19 cellular contexts compared by ENCODE assay signal in genomic region chr14:69321601-69322330, GRCh38.
DNase-seq lines count a peak whose midpoint lies in the region; ATAC-seq, FAIRE-seq and TF ChIP-seq lines count a peak whose summit lies in the region.
"Had no signal": no experiment of that assay in that cellular context is flagged by ENCODE, and none has a peak within 500 bp of the region (broad histone marks: within the 10 kb centered on the region; RNA-seq: fewer than 3 reads in every experiment).

No MANE protein-coding gene starts in this region.

- no peaks in the 10 kb centered on the region for H3K27me3 Mint-ChIP-seq in chondrocyte (ENCODE audit: low read depth)

- TF ChIP-seq POLR2A in Peyer's patch (IDR thresholded peaks at IDR 0.05), result no peak
- TF ChIP-seq POLR2A in HepG2 (IDR thresholded peaks at IDR 0.05; ENCODE audit: insufficient read depth in 1 of 2, low read depth in 2 of 2, low read length in 2 of 2), result no peak
- TF ChIP-seq POLR2A in suprapubic skin (IDR thresholded peaks at IDR 0.05), result no peak
- TF ChIP-seq POLR2A in esophagus squamous epithelium (IDR thresholded peaks at IDR 0.05), result no peak

- H3K27me3 ChIP-seq in Peyer's patch (no peaks in the 10 kb centered on the region), HepG2 (ENCODE audit: control insufficient read depth in 1 of 2, insufficient read depth in 2 of 2, low read length in 2 of 2) (peaks cover 0 to 26% of the 10 kb centered on the region in 2 experiments; a peak in 2 of 5 replicates), suprapubic skin (no peaks in the 10 kb centered on the region), esophagus squamous epithelium (peaks cover 0 to 12% (median 0%) of the 10 kb centered on the region in 4 donors)
- H3K27me3 ChIP-seq: gastroesophageal sphincter, neutrophil had no signal

- no TSS peak for BruUV-seq in HepG2 (replicated peaks; lab: Mats Ljungman, UMichigan)

- DNase-seq in Peyer's patch (peak in 2 of 3 donors; percentile 29 to 33), chondrocyte (ENCODE audit: low spot score) (peak; percentile 70), HepG2 (ENCODE audit: low spot score) (no peak), suprapubic skin (ENCODE audit: low spot score in 2 of 2) (peak; percentile 58 to 59), NCI-H1105 treated with DMSO at 0.1 percent for 48 hours (lab: John Stamatoyannopoulos, UW) (no peak), NCI-H2171 (lab: John Stamatoyannopoulos, UW) (no peak), esophagus squamous epithelium (lab: John Stamatoyannopoulos, UW) (no peak)
- DNase-seq: activated CD4-positive, alpha-beta T cell treated with anti-CD3 and anti-CD28 coated beads for 4 hours; activated naive CD4-positive, alpha-beta T cell treated with anti-CD3 and anti-CD28 coated beads, Interleukin-2, amount 50 U/mL, for 16 hours; AML-193; midbrain; MV-4-11; NCI-H2029 treated with DMSO at 0.1 percent for 48 hours; NCI-H510A had no signal

- no peak for TF ChIP-seq RAD21 in HepG2 (CRISPR knock-in tag; IDR thresholded peaks at IDR 0.05)

- TF ChIP-seq EP300 in HepG2 (IDR thresholded peaks at IDR 0.05; ENCODE audit: low read depth in 2 of 2, low read length in 2 of 2) (no peak), HepG2 (CRISPR knock-in tag; IDR thresholded peaks at IDR 0.05; ENCODE audit: borderline replicate concordance) (no peak), suprapubic skin (IDR thresholded peaks at IDR 0.05) (no peak)

- H3K27ac ChIP-seq in Peyer's patch, result no peak overlapping the region
- H3K27ac ChIP-seq in HepG2 (ENCODE audit: extremely low read length, insufficient read depth, low read length), result no peak overlapping the region
- no peak overlapping the region for H3K27ac ChIP-seq in suprapubic skin
- H3K27ac ChIP-seq in esophagus squamous epithelium, result no peak overlapping the region
- H3K27ac ChIP-seq: gastroesophageal sphincter, neutrophil had no signal

- peak; percentile 37 for ATAC-seq in HepG2
- ATAC-seq: gastroesophageal sphincter had no signal

- H2AFZ ChIP-seq in HepG2 (ENCODE audit: low read length), result no peak overlapping the region

- intact Hi-C loops in HepG2 (cut with micrococcal nuclease; ENCODE audit: unreplicated experiment), result no loop called here
- intact Hi-C loops in esophagus squamous epithelium (cut with DNase I), result no loop called here

- no peak overlapping the region for H3K27ac Mint-ChIP-seq in chondrocyte (ENCODE audit: unreplicated experiment)

- H3K36me3 ChIP-seq in Peyer's patch (no peaks in the 10 kb centered on the region), HepG2 (replicated peaks in 1 of 2; ENCODE audit: control insufficient read depth in 1 of 2, insufficient read depth in 2 of 2, low read length in 2 of 2) (no peaks in the 10 kb centered on the region), suprapubic skin (no peaks in the 10 kb centered on the region), esophagus squamous epithelium (no peaks in the 10 kb centered on the region)
- H3K36me3 ChIP-seq: gastroesophageal sphincter, neutrophil had no signal

- no peaks in the 10 kb centered on the region for H4K20me1 ChIP-seq in HepG2 (ENCODE audit: insufficient read depth, low read length)

- H3K9me3 ChIP-seq in Peyer's patch (no peaks in the 10 kb centered on the region), HepG2 (ENCODE audit: low read length) (no peaks in the 10 kb centered on the region), suprapubic skin (no peaks in the 10 kb centered on the region), esophagus squamous epithelium (no peaks in the 10 kb centered on the region)
- H3K9me3 ChIP-seq: gastroesophageal sphincter, neutrophil had no signal

- H3K9ac ChIP-seq in HepG2 (ENCODE audit: insufficient read depth, low read depth, low read length), result no peak overlapping the region

- CTCF ChIA-PET in HepG2 (lab: Yijun Ruan, JAX; ENCODE audit: low intra/inter-chr PET ratio, low total read pairs), result no interaction called here

- H3K9me3 Mint-ChIP-seq in chondrocyte (ENCODE audit: low read depth), result no peaks in the 10 kb centered on the region

- peaks cover 15% of the 10 kb centered on the region for H3K4me1 Mint-ChIP-seq in chondrocyte (ENCODE audit: low read depth)

- no peaks in the 10 kb centered on the region for H3K79me2 ChIP-seq in HepG2 (ENCODE audit: insufficient read depth, low read length)

- no peak for TF ChIP-seq CTCF in Peyer's patch (IDR thresholded peaks at IDR 0.05)
- no peak for TF ChIP-seq CTCF in chondrocyte (IDR thresholded peaks at IDR 0.05)
- no peak for TF ChIP-seq CTCF in HepG2 (CRISPR knock-in tag; IDR thresholded peaks at IDR 0.05)
- TF ChIP-seq CTCF in suprapubic skin (IDR thresholded peaks at IDR 0.05), result no peak
- no peak for TF ChIP-seq CTCF in esophagus squamous epithelium (IDR thresholded peaks at IDR 0.05)

- H3K36me3 Mint-ChIP-seq in chondrocyte (ENCODE audit: low read depth), result peaks cover 8% of the 10 kb centered on the region

- POLR2A ChIA-PET in HepG2 (lab: Yijun Ruan, JAX), result no interaction called here

- in situ Hi-C loops in HepG2 (cut with HindIII; ENCODE audit: extremely low pct_ligation_motif_present, low pct_unique_long_range_greater_than_20kb), result no loop called here

- no peak overlapping the region for H3K4me2 ChIP-seq in HepG2 (ENCODE audit: low read depth, low read length)

- no peak overlapping the region for H3K4me3 Mint-ChIP-seq in chondrocyte (ENCODE audit: unreplicated experiment)

- no peak overlapping the region for H3K4me3 ChIP-seq in Peyer's patch
- H3K4me3 ChIP-seq in HepG2 (replicated peaks in 1 of 3; ENCODE audit: insufficient read depth in 1 of 3, low read depth in 2 of 3, low read length in 3 of 3), result no peak overlapping the region
- H3K4me3 ChIP-seq in suprapubic skin, result no peak overlapping the region
- H3K4me3 ChIP-seq in esophagus squamous epithelium, result no peak overlapping the region
- H3K4me3 ChIP-seq: gastroesophageal sphincter had no signal

- 14% methylated on average over 8 of the region's 11 CpGs for WGBS in HepG2 (ENCODE audit: low lambda C conversion rate)
- WGBS in suprapubic skin, result 69% methylated on average over 8 of the region's 11 CpGs
- 45 to 80% methylated on average over 6 to 8 of the region's 11 CpGs for WGBS in esophagus squamous epithelium, 2 donors

- H3K4me1 ChIP-seq in Peyer's patch, result no peaks in the 10 kb centered on the region
- H3K4me1 ChIP-seq in HepG2 (ENCODE audit: insufficient read depth, low read length), result no peaks in the 10 kb centered on the region
- peaks cover 17% of the 10 kb centered on the region for H3K4me1 ChIP-seq in suprapubic skin
- H3K4me1 ChIP-seq in esophagus squamous epithelium, result peaks cover 6 to 21% (median 11%) of the 10 kb centered on the region in 3 donors

- no peak for FAIRE-seq in HepG2 (lab: Jason Lieb, UNC)
- FAIRE-seq: colon, GM18507, TTC549 had no signal

TF ChIP-seq in HepG2, 621 proteins besides CTCF, POLR2A, EP300 and RAD21:
- TF ChIP-seq ZNF678 (CRISPR knock-in tag; IDR thresholded peaks at IDR 0.05), result no peak
- no peak for TF ChIP-seq ZNF160 (CRISPR knock-in tag; IDR thresholded peaks at IDR 0.05)
- TF ChIP-seq HNRNPH1 (optimal IDR thresholded peaks at IDR 0.05; ENCODE audit: low read depth, low read length), result no peak
- TF ChIP-seq ELF1 (CRISPR knock-in tag; IDR thresholded peaks at IDR 0.05), result no peak
- TF ChIP-seq ZNF879 (CRISPR knock-in tag; IDR thresholded peaks at IDR 0.05), result no peak
- no peak for TF ChIP-seq TFDP1 (CRISPR knock-in tag; IDR thresholded peaks at IDR 0.05; ENCODE audit: borderline replicate concordance)
- no peak for TF ChIP-seq HOXA9 (CRISPR knock-in tag; IDR thresholded peaks at IDR 0.05; ENCODE audit: borderline replicate concordance)
- TF ChIP-seq ZNF749 (CRISPR knock-in tag; IDR thresholded peaks at IDR 0.05; ENCODE audit: borderline replicate concordance), result no peak
- TF ChIP-seq ZNF224 (CRISPR knock-in tag; IDR thresholded peaks at IDR 0.05), result no peak
- TF ChIP-seq SMAD1 (CRISPR knock-in tag; IDR thresholded peaks at IDR 0.05; ENCODE audit: borderline replicate concordance, low read depth), result no peak
- TF ChIP-seq ZNF513 (CRISPR knock-in tag; conservative IDR thresholded peaks at IDR 0.05), result no peak
- no peak for TF ChIP-seq ZNF296 (CRISPR knock-in tag; conservative IDR thresholded peaks at IDR 0.05)

Comparison
In these comparisons a context has a peak if more than half of its experiments do, and no peak if none do; other contexts are left out.
1. DNase-seq: peak in Peyer's patch (2 of 3), chondrocyte (single experiment) and suprapubic skin (2 of 2); none in HepG2 (single experiment), NCI-H1105 treated with DMSO at 0.1 percent for 48 hours (single experiment), NCI-H2171 (single experiment) and esophagus squamous epithelium (single experiment).